ENCODE assay signal across 1 cellular context in genomic region chr11:40104941-40105550, GRCh38.
TF ChIP-seq lines count a peak whose summit lies in the region.

No MANE protein-coding gene starts in this region.

TF ChIP-seq in H1, 55 proteins besides CTCF, POLR2A, EP300 and RAD21 (continued from another document):
- TF ChIP-seq RNF2 (IDR thresholded peaks at IDR 0.05; ENCODE audit: borderline replicate concordance, low read depth, low read length, missing control alignments, poor library complexity, severe bottlenecking) (no peak), RFX5 (IDR thresholded peaks at IDR 0.05; ENCODE audit: borderline replicate concordance, low read depth, low read length) (no peak)
